Comparison of ENCODE assay signal across 20 cellular contexts in the genomic region with DNA sequence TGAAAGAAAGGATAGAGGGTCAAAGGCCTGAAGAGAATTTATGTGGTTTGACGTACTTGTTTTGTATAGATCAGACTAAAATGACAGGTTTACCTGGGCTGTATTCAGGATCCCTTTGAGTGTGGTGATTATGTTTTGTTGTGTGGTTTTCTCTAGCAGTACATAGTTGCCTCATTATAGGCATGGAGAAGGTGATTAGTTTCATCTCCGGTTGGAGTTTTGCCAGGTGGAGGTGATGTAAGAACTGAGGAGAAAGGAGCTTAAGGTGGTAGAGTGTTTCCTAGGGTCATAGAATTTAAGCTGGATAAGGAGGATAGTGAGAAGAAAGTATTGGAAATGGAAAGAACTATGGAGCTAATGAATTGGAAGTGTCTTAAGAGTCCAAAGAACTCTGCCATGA.
A peak's percentile ranks its signal among the peaks of the same experiment; 100 is the strongest.
DNase-seq lines count a peak whose midpoint lies in the region; ATAC-seq and TF ChIP-seq lines count a peak whose summit lies in the region.
"Had no signal": no experiment of that assay in that cellular context is flagged by ENCODE, and none has a peak within 500 bp of the region (broad histone marks: within the 10 kb centered on the region; RNA-seq: fewer than 3 reads in every experiment).

No MANE protein-coding gene starts in this region.

- H3K4me1 ChIP-seq in hepatocyte (ENCODE audit: insufficient read depth) = peaks cover 6% of the 10 kb centered on the region
- H3K4me1 ChIP-seq: neural progenitor cell, prostate gland, suprapubic skin, vagina had no signal

- H3K9me3 ChIP-seq in hepatocyte (ENCODE audit: low read depth) = no peaks in the 10 kb centered on the region
- no peaks in the 10 kb centered on the region for H3K9me3 ChIP-seq in WERI-Rb-1 (ENCODE audit: severe bottlenecking)
- H3K9me3 ChIP-seq: prostate gland, suprapubic skin, vagina had no signal

- H3K9me2 ChIP-seq in hepatocyte (replicated peaks; ENCODE audit: insufficient read depth) = no peaks in the 10 kb centered on the region

- H3K27ac ChIP-seq in HL-60 (replicated peaks) (no peak overlapping the region), hepatocyte (peak overlapping the region; percentile 7), WERI-Rb-1 (no peak overlapping the region)
- H3K27ac ChIP-seq: neural progenitor cell, prostate gland, suprapubic skin, vagina had no signal

- no peak for ATAC-seq in left colon
- ATAC-seq: SK-N-SH treated with all-trans-retinoic acid at 6 μM for 48 hours, WTC11 had no signal

- H3K4me3 ChIP-seq in HL-60 (replicated peaks; ENCODE audit: insufficient read depth, low read length) (no peak overlapping the region), hepatocyte (no peak overlapping the region), WERI-Rb-1 (ENCODE audit: low read depth, low read length) (no peak overlapping the region)
- H3K4me3 ChIP-seq: neural progenitor cell, prostate gland, suprapubic skin, vagina had no signal

- DNase-seq in COR-L47 (lab: John Stamatoyannopoulos, UW) (peak; percentile 11), HL-60 (ENCODE audit: low read depth in 1 of 2, low spot score in 1 of 2) (peak; percentile 9 to 21), NCI-H2227 (lab: John Stamatoyannopoulos, UW; ENCODE audit: unreplicated experiment) (peak; percentile 47), hepatocyte (ENCODE audit: low spot score) (no peak), EL (no peak), left colon (no peak), WERI-Rb-1 (no peak), GDM1 (lab: John Stamatoyannopoulos, UW) (no peak)
- DNase-seq: activated CD4-positive, alpha-beta T cell treated with anti-CD3 and anti-CD28 coated beads, Interleukin-2, amount 50 U/mL, for 48 hours; foreskin melanocyte; HCEC 1CT; hippocampal formation; NCI-H510A; stimulated activated CD4-positive, alpha-beta T cell treated with anti-CD3 and anti-CD28 coated beads, Interleukin-1b, Interleukin-23, amount 100 ng/mL, for 48 hours had no signal

- no peaks in the 10 kb centered on the region for H4K20me1 ChIP-seq in hepatocyte (ENCODE audit: insufficient read depth, poor library complexity, severe bottlenecking)

- no peaks in the 10 kb centered on the region for H3K27me3 ChIP-seq in HL-60 (ENCODE audit: insufficient read depth, poor library complexity, severe bottlenecking)
- no peaks in the 10 kb centered on the region for H3K27me3 ChIP-seq in hepatocyte
- H3K27me3 ChIP-seq in WERI-Rb-1 (ENCODE audit: insufficient read depth, low read depth, severe bottlenecking) = no peaks in the 10 kb centered on the region
- H3K27me3 ChIP-seq: neural progenitor cell, suprapubic skin, vagina had no signal

- no peak overlapping the region for H2AFZ ChIP-seq in hepatocyte
- H2AFZ ChIP-seq: neural progenitor cell had no signal

- TF ChIP-seq CTCF in HL-60 (IDR thresholded peaks at IDR 0.05; ENCODE audit: insufficient read depth, low read length) (no peak), hepatocyte (IDR thresholded peaks at IDR 0.05; ENCODE audit: poor library complexity) (no peak), WERI-Rb-1 (IDR thresholded peaks at IDR 0.05; ENCODE audit: low read depth, low read length) (no peak)

- 92% methylated on average over 2 of the region's 2 CpGs for WGBS in hepatocyte (ENCODE audit: low lambda C conversion rate, missing lambda C conversion rate)

- intact Hi-C loops in left colon (cut with DNase I, micrococcal nuclease) = no loop called here

- no peaks in the 10 kb centered on the region for H3K36me3 ChIP-seq in hepatocyte (replicated peaks; ENCODE audit: insufficient read depth, low read depth)
- H3K36me3 ChIP-seq in WERI-Rb-1 = no peaks in the 10 kb centered on the region
- H3K36me3 ChIP-seq: neural progenitor cell, prostate gland, suprapubic skin, vagina had no signal

- no peaks in the 10 kb centered on the region for H3K79me2 ChIP-seq in hepatocyte

- H3K4me2 ChIP-seq in hepatocyte = no peak overlapping the region
- H3K4me2 ChIP-seq: neural progenitor cell had no signal

Comparison
In these comparisons a context has a peak if more than half of its experiments do, and no peak if none do; other contexts are left out.
1. DNase-seq: peak in COR-L47 (single experiment), HL-60 (2 of 2) and NCI-H2227 (single experiment); none in hepatocyte (single experiment), EL (single experiment), left colon (0 of 2), WERI-Rb-1 (single experiment) and GDM1 (single experiment).